ENCODE assay signal across 8 cellular contexts in the genomic region with DNA sequence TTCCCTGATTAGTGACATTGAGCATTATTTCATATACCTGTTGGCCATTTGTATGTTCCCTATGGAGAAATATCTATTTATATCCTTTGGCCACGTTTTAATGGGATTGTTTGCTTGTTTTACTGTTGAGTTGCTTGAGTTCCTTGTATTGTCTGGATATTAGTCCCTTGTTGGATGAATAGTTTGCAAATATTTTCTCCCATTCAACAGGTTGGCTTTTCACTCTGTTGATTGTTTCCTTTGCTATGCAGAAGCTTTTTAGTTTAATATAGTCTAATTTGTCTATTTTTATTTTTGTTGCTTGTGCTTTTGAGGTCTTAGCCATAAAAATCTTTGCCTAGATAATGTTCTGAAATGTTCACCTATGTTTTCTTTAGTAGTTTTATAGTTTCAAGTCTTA.
"Had no signal": no experiment of that assay in that cellular context is flagged by ENCODE, and none has a peak within 500 bp of the region (broad histone marks: within the 10 kb centered on the region; RNA-seq: fewer than 3 reads in every experiment).

No MANE protein-coding gene starts in this region.

- H3K27ac ChIP-seq: GM23248 had no signal

- H3K4me3 ChIP-seq: GM23248, GM23338, HAP-1 had no signal

- H3K36me3 ChIP-seq: HAP-1 had no signal

- DNase-seq: GM23248, GOT3, H7, H9, HCEC 1CT, HFFc6 had no signal

- H3K9me3 ChIP-seq: HAP-1 had no signal

- H3K4me1 ChIP-seq: HAP-1 had no signal
